1 cellular context compared by ENCODE assay signal in the genomic region with DNA sequence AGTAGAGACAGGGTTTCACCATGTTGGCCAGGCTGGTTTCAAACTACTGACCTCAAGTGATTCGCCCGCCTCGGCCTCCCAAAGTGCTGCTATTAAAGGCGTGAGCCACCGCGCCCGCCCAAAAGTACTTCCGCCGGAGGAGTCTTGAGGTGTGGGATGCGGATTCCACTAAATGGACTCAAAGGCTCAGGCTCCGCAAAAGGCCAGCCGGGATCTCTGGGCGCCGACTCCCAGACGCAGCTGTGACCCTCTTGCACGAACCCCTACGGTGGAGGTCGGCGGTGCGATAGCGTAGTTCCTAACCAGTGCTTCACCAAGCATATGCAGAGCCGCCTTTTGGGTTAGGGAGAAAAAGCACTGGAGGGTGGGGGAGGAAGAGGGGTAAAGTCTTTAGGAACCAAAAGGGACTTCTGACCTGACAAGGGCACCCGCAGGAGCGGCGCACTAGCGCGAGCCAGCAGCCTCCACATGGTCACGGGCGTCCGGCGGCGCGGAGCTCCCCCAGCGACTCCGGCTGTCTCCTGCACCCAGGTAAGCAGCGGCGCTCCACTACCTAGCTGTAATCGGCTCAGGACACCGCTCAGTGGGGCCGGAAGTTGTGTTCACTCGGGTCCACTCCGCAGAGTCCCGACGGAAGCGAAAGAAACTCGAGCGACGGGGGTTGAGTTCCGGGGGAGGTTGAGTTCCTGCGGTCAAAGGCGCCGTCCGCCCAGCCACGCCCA.
TF ChIP-seq lines count a peak whose summit lies in the region.

A gene (minus strand): TSS at position 590 of the 722 bp plus-strand sequence. CDS start 120 bp downstream, at position 470.

TF ChIP-seq in K562, 482 proteins besides CTCF, POLR2A, EP300 and RAD21 (continued from another document and continues in another):
- no peak for TF ChIP-seq ZNF76 (CRISPR knock-in tag; IDR thresholded peaks at IDR 0.05; ENCODE audit: borderline replicate concordance)
- no peak for TF ChIP-seq TEAD4 (IDR thresholded peaks at IDR 0.05; ENCODE audit: low read length)
- TF ChIP-seq TEAD4 (CRISPR knock-in tag; IDR thresholded peaks at IDR 0.05; ENCODE audit: borderline replicate concordance) = no peak
- TF ChIP-seq ZFP36 (IDR thresholded peaks at IDR 0.05; ENCODE audit: low read depth, low read length, partially characterized antibody) = peak; percentile 23
- TF ChIP-seq NFATC3 (IDR thresholded peaks at IDR 0.05) = peak; percentile 78; the same call in 1 of the 2 replicates
- no peak for TF ChIP-seq BRD4 (IDR thresholded peaks at IDR 0.05)
- peak; percentile 66 for TF ChIP-seq HNRNPLL (IDR thresholded peaks at IDR 0.05; ENCODE audit: low read depth, low read length, poor library complexity, severe bottlenecking)
- TF ChIP-seq ILK (tag; IDR thresholded peaks at IDR 0.05; ENCODE audit: borderline replicate concordance, low read depth) = no peak
- TF ChIP-seq, protein P1, sequence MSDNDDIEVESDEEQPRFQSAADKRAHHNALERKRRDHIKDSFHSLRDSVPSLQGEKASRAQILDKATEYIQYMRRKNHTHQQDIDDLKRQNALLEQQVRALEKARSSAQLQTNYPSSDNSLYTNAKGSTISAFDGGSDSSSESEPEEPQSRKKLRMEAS (CRISPR knock-in tag; IDR thresholded peaks at IDR 0.05) = peak; percentile 89
- peak; percentile 68; the same call in 1 of the 2 replicates for TF ChIP-seq ZNF263 (CRISPR knock-in tag; IDR thresholded peaks at IDR 0.05; ENCODE audit: borderline replicate concordance)
- TF ChIP-seq, protein P2, sequence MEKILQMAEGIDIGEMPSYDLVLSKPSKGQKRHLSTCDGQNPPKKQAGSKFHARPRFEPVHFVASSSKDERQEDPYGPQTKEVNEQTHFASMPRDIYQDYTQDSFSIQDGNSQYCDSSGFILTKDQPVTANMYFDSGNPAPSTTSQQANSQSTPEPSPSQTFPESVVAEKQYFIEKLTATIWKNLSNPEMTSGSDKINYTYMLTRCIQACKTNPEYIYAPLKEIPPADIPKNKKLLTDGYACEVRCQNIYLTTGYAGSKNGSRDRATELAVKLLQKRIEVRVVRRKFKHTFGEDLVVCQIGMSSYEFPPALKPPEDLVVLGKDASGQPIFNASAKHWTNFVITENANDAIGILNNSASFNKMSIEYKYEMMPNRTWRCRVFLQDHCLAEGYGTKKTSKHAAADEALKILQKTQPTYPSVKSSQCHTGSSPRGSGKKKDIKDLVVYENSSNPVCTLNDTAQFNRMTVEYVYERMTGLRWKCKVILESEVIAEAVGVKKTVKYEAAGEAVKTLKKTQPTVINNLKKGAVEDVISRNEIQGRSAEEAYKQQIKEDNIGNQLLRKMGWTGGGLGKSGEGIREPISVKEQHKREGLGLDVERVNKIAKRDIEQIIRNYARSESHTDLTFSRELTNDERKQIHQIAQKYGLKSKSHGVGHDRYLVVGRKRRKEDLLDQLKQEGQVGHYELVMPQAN (IDR thresholded peaks at IDR 0.05; ENCODE audit: borderline replicate concordance) = peak; percentile 74; the same call in 1 of the 2 replicates
- no peak for TF ChIP-seq ZNF174 (CRISPR knock-in tag; IDR thresholded peaks at IDR 0.05)
- TF ChIP-seq HNRNPUL1 (IDR thresholded peaks at IDR 0.05; ENCODE audit: low read length) = no peak
- TF ChIP-seq, protein P3, sequence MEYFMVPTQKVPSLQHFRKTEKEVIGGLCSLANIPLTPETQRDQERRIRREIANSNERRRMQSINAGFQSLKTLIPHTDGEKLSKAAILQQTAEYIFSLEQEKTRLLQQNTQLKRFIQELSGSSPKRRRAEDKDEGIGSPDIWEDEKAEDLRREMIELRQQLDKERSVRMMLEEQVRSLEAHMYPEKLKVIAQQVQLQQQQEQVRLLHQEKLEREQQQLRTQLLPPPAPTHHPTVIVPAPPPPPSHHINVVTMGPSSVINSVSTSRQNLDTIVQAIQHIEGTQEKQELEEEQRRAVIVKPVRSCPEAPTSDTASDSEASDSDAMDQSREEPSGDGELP (CRISPR knock-in tag; IDR thresholded peaks at IDR 0.05; ENCODE audit: borderline replicate concordance) = peak; percentile 86
- no peak for TF ChIP-seq TCFL5 (CRISPR knock-in tag; conservative IDR thresholded peaks at IDR 0.05)
- TF ChIP-seq, protein P4, sequence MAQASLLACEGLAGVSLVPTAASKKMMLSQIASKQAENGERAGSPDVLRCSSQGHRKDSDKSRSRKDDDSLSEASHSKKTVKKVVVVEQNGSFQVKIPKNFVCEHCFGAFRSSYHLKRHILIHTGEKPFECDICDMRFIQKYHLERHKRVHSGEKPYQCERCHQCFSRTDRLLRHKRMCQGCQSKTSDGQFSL (CRISPR knock-in tag; IDR thresholded peaks at IDR 0.05) = peak; percentile 83
- TF ChIP-seq, protein P4 (tag; IDR thresholded peaks at IDR 0.05) = no peak; a peak in 1 of 4 replicates
- TF ChIP-seq MAZ (CRISPR knock-in tag; conservative IDR thresholded peaks at IDR 0.05 in 1 of 2, IDR thresholded peaks at IDR 0.05 in 1 of 2) = peak; percentile 78 to 96; a peak in 3 of 4 replicates
- no peak for TF ChIP-seq ZFPM2 (CRISPR knock-in tag; IDR thresholded peaks at IDR 0.05)
- TF ChIP-seq, protein P5, sequence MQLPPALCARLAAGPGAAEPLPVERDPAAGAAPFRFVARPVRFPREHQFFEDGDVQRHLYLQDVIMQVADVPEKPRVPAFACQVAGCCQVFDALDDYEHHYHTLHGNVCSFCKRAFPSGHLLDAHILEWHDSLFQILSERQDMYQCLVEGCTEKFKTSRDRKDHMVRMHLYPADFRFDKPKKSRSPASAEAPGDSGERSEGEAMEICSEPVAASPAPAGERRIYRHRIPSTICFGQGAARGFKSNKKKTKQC (CRISPR knock-in tag; IDR thresholded peaks at IDR 0.05) = peak; percentile 67; the same call in 1 of the 2 replicates
- no peak for TF ChIP-seq COPS2 (conservative IDR thresholded peaks at IDR 0.05)
- peak; percentile 95 for TF ChIP-seq PHF20 (IDR thresholded peaks at IDR 0.05; ENCODE audit: partially characterized antibody)
- no peak for TF ChIP-seq ZNF445 (CRISPR knock-in tag; IDR thresholded peaks at IDR 0.05; ENCODE audit: low read depth)
- TF ChIP-seq NFXL1 (CRISPR knock-in tag; IDR thresholded peaks at IDR 0.05) = 0 out of 2 replicates have a peak, but pooled peaks have one; percentile 50
- no peak for TF ChIP-seq ZNF561 (CRISPR knock-in tag; conservative IDR thresholded peaks at IDR 0.05)
- peak; percentile 48; the same call in 1 of the 2 replicates for TF ChIP-seq ELF1 (tag; IDR thresholded peaks at IDR 0.05)
- no peak for TF ChIP-seq EWSR1 (IDR thresholded peaks at IDR 0.05; ENCODE audit: borderline replicate concordance, low read depth, partially characterized antibody)
- TF ChIP-seq TAF9B (IDR thresholded peaks at IDR 0.05; ENCODE audit: partially characterized antibody) = peak; percentile 93
- TF ChIP-seq ZNF217 (CRISPR knock-in tag; IDR thresholded peaks at IDR 0.05) = no peak
- TF ChIP-seq, protein P6, sequence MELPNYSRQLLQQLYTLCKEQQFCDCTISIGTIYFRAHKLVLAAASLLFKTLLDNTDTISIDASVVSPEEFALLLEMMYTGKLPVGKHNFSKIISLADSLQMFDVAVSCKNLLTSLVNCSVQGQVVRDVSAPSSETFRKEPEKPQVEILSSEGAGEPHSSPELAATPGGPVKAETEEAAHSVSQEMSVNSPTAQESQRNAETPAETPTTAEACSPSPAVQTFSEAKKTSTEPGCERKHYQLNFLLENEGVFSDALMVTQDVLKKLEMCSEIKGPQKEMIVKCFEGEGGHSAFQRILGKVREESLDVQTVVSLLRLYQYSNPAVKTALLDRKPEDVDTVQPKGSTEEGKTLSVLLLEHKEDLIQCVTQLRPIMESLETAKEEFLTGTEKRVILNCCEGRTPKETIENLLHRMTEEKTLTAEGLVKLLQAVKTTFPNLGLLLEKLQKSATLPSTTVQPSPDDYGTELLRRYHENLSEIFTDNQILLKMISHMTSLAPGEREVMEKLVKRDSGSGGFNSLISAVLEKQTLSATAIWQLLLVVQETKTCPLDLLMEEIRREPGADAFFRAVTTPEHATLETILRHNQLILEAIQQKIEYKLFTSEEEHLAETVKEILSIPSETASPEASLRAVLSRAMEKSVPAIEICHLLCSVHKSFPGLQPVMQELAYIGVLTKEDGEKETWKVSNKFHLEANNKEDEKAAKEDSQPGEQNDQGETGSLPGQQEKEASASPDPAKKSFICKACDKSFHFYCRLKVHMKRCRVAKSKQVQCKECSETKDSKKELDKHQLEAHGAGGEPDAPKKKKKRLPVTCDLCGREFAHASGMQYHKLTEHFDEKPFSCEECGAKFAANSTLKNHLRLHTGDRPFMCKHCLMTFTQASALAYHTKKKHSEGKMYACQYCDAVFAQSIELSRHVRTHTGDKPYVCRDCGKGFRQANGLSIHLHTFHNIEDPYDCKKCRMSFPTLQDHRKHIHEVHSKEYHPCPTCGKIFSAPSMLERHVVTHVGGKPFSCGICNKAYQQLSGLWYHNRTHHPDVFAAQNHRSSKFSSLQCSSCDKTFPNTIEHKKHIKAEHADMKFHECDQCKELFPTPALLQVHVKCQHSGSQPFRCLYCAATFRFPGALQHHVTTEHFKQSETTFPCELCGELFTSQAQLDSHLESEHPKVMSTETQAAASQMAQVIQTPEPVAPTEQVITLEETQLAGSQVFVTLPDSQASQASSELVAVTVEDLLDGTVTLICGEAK (IDR thresholded peaks at IDR 0.05) = peak; percentile 100
- TF ChIP-seq, protein P6 (CRISPR knock-in tag; IDR thresholded peaks at IDR 0.05) = no peak
- TF ChIP-seq NFRKB (IDR thresholded peaks at IDR 0.05; ENCODE audit: low read depth) = peak; percentile 81; the same call in 1 of the 2 replicates
- no peak for TF ChIP-seq ZNF274 (IDR thresholded peaks at IDR 0.05; ENCODE audit: borderline replicate concordance, low read depth, low read length)
- TF ChIP-seq, protein P7, sequence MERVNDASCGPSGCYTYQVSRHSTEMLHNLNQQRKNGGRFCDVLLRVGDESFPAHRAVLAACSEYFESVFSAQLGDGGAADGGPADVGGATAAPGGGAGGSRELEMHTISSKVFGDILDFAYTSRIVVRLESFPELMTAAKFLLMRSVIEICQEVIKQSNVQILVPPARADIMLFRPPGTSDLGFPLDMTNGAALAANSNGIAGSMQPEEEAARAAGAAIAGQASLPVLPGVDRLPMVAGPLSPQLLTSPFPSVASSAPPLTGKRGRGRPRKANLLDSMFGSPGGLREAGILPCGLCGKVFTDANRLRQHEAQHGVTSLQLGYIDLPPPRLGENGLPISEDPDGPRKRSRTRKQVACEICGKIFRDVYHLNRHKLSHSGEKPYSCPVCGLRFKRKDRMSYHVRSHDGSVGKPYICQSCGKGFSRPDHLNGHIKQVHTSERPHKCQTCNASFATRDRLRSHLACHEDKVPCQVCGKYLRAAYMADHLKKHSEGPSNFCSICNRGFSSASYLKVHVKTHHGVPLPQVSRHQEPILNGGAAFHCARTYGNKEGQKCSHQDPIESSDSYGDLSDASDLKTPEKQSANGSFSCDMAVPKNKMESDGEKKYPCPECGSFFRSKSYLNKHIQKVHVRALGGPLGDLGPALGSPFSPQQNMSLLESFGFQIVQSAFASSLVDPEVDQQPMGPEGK (CRISPR knock-in tag; IDR thresholded peaks at IDR 0.05; ENCODE audit: borderline replicate concordance) = 0 out of 2 replicates have a peak, but pooled peaks have one; percentile 41
- TF ChIP-seq EZH2 (IDR thresholded peaks at IDR 0.05; ENCODE audit: borderline replicate concordance, low read depth, low read length) = no peak
- TF ChIP-seq CCAR2 (IDR thresholded peaks at IDR 0.05; ENCODE audit: low read depth, low read length) = no peak
- peak; percentile 42; the same call in 1 of the 2 replicates for TF ChIP-seq TCF3 (CRISPR knock-in tag; IDR thresholded peaks at IDR 0.05)
- no peak for TF ChIP-seq NR2F6 (CRISPR knock-in tag; IDR thresholded peaks at IDR 0.05)
- TF ChIP-seq, protein P8, sequence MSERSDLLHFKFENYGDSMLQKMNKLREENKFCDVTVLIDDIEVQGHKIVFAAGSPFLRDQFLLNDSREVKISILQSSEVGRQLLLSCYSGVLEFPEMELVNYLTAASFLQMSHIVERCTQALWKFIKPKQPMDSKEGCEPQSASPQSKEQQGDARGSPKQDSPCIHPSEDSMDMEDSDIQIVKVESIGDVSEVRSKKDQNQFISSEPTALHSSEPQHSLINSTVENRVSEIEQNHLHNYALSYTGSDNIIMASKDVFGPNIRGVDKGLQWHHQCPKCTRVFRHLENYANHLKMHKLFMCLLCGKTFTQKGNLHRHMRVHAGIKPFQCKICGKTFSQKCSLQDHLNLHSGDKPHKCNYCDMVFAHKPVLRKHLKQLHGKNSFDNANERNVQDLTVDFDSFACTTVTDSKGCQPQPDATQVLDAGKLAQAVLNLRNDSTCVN (CRISPR knock-in tag; IDR thresholded peaks at IDR 0.05) = no peak
- TF ChIP-seq ETS2 (tag; IDR thresholded peaks at IDR 0.05; ENCODE audit: borderline replicate concordance, poor library complexity, severe bottlenecking) = no peak
- TF ChIP-seq KAT7 (CRISPR knock-in tag; IDR thresholded peaks at IDR 0.05; ENCODE audit: borderline replicate concordance) = no peak; the same call in 1 of the 2 replicates
- no peak for TF ChIP-seq ZZZ3 (IDR thresholded peaks at IDR 0.05)
- no peak for TF ChIP-seq RFX7 (CRISPR knock-in tag; IDR thresholded peaks at IDR 0.05)
